ENCODE assay signal across 9 cellular contexts in the genomic region with DNA sequence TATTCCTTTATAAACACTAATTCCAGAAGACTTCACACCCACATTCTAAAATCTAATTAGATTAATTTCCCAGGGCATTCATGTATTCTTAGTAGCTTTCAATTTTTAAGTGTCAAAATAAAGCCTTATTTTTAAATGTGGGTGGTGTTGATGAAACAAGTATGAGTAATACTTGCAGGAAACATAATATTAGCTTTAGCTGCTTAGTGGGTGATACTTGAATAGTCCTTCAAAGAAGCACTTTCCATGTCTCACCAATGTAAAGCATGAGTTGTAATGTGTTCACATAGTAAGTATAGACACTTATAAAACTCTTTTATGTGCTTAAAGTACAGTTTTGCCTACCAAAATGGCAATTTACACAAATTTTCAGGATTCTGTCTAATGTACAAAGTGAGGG. TPM values are rescaled to one million over a fixed set of nuclear protein-coding genes. Genes with fewer than 3 reads are reported as not detected.
DNase-seq lines count a peak whose midpoint lies in the region; ATAC-seq, FAIRE-seq and TF ChIP-seq lines count a peak whose summit lies in the region.
"Had no signal": no experiment of that assay in that cellular context is flagged by ENCODE, and none has a peak within 500 bp of the region (broad histone marks: within the 10 kb centered on the region; RNA-seq: fewer than 3 reads in every experiment).

No MANE protein-coding gene starts in this region.

- no peaks in the 10 kb centered on the region for H3K36me3 Mint-ChIP-seq in natural killer cell
- H3K36me3 Mint-ChIP-seq in Caco-2 (ENCODE audit: insufficient read depth, unreplicated experiment) = no peaks in the 10 kb centered on the region

- in situ Hi-C loops in GM12878 (cut with MboI) (loop anchor here (25.0 kb wide), 1 partner anchor 1676 kb away; no protein-coding TSS in a partner anchor), KBM-7 (cut with MboI; ENCODE audit: low pct_unique_long_range_greater_than_20kb, low sequenced_read_pairs) (no loop called here)

- peaks cover 80 to 81% of the 10 kb centered on the region in 2 donors for H3K4me1 Mint-ChIP-seq in natural killer cell
- H3K4me1 Mint-ChIP-seq in Caco-2 (ENCODE audit: low read depth, unreplicated experiment) = peaks cover 11% of the 10 kb centered on the region

- no peak for ATAC-seq in GM12878
- ATAC-seq in natural killer cell = peak; percentile 40 to 60 (median 59)
- no peak for ATAC-seq in GM18505 (IDR thresholded peaks at IDR 0.05; ENCODE audit: unreplicated experiment)

- no peak overlapping the region for H3K4me2 ChIP-seq in Karpas-422 (ENCODE audit: low read depth, low read length, poor library complexity, severe bottlenecking)
- H3K4me2 ChIP-seq in GM12878 (ENCODE audit: control insufficient read depth, insufficient read depth) = peak overlapping the region; percentile 83

- H3K4me3 ChIP-seq in Karpas-422 (ENCODE audit: low read length) = no peak overlapping the region
- H3K4me3 ChIP-seq in GM12878 = peak overlapping the region; percentile 61
- no peak overlapping the region for H3K4me3 ChIP-seq in Caco-2 (ENCODE audit: low read depth, low read length)

- H3K79me2 ChIP-seq in Karpas-422 (ENCODE audit: low read length) = peaks cover 97% of the 10 kb centered on the region
- H3K79me2 ChIP-seq in GM12878 (ENCODE audit: control insufficient read depth, insufficient read depth, low read length) = peaks cover 96% of the 10 kb centered on the region

- H3K9me3 ChIP-seq in Karpas-422 (ENCODE audit: low read length) (no peaks in the 10 kb centered on the region), GM12878 (replicated peaks; ENCODE audit: control insufficient read depth, insufficient read depth, low read length) (no peaks in the 10 kb centered on the region), Caco-2 (no peaks in the 10 kb centered on the region)

- CTCF ChIA-PET in GM12878 (lab: Yijun Ruan, JAX) = interaction anchor here (0.6 to 1.9 kb wide), 5 partner anchors 10 to 79 kb away, joined by 3 to 7 read pairs (median 5); no protein-coding TSS in a partner anchor
- CTCF ChIA-PET in Caco-2 (lab: Charles Lee) = no interaction called here

- H3K9ac ChIP-seq in Karpas-422 (ENCODE audit: low read length) (no peak overlapping the region), GM12878 (ENCODE audit: control insufficient read depth, insufficient read depth, low read length) (peak overlapping the region; percentile 97)

- H3K4me3 Mint-ChIP-seq in natural killer cell (peak overlapping the region; percentile 99), Caco-2 (ENCODE audit: unreplicated experiment) (no peak overlapping the region)

- TF ChIP-seq POLR2A in GM12878 (IDR thresholded peaks at IDR 0.05; ENCODE audit: low read depth, low read length) (no peak), GM18505 (IDR thresholded peaks at IDR 0.05; ENCODE audit: borderline replicate concordance, extremely low read depth, insufficient read depth, insufficient read length) (no peak)

- peak overlapping the region; percentile 97 to 99 for H3K27ac Mint-ChIP-seq in natural killer cell
- no peak overlapping the region for H3K27ac Mint-ChIP-seq in Caco-2 (ENCODE audit: unreplicated experiment)

- H3K9me3 Mint-ChIP-seq in natural killer cell (no peaks in the 10 kb centered on the region), Caco-2 (ENCODE audit: unreplicated experiment) (no peaks in the 10 kb centered on the region)

- no peak for FAIRE-seq in GM12878 (lab: Jason Lieb, UNC)

- TF ChIP-seq EP300 in GM12878 (IDR thresholded peaks at IDR 0.05; ENCODE audit: borderline replicate concordance in 1 of 2, control insufficient read depth in 1 of 2, low read depth in 2 of 2, low read length in 2 of 2) = no peak

- RAD21 ChIA-PET in GM12878 (lab: Charles Lee; ENCODE audit: unreplicated experiment) = interaction anchor here (0.5 to 13.2 kb wide), 11 partner anchors 8 to 149 kb away, joined by 3 to 254 read pairs (median 16); partner anchors contain the start of gene GPR107

- intact Hi-C loops in GM12878 (cut with micrococcal nuclease; ENCODE audit: unreplicated experiment) (no loop called here), natural killer cell (cut with micrococcal nuclease) (loop anchor here (5.0 kb wide), 2 partner anchors 39 to 89 kb away; no protein-coding TSS in a partner anchor), Caco-2 (cut with micrococcal nuclease; ENCODE audit: unreplicated experiment) (no loop called here)

- H3K36me3 ChIP-seq in Karpas-422 (ENCODE audit: insufficient read depth, low read length) (no peaks in the 10 kb centered on the region), GM12878 (ENCODE audit: control insufficient read depth in 2 of 2, insufficient read depth in 2 of 2, low read length in 1 of 2) (peaks cover 1 to 22% of the 10 kb centered on the region in 2 experiments; a peak in 3 of 4 replicates), Caco-2 (ENCODE audit: control insufficient read depth, insufficient read depth, low read length) (no peaks in the 10 kb centered on the region)

- H2AFZ ChIP-seq in Karpas-422 (ENCODE audit: low read length) (no peak overlapping the region), GM12878 (ENCODE audit: control insufficient read depth, low read depth, low read length) (no peak overlapping the region)

- DNase-seq in DMS53 (lab: John Stamatoyannopoulos, UW) (peak; percentile 58), Karpas-422 (no peak), GM12878 (ENCODE audit: low read depth, low spot score) (no peak), natural killer cell (no peak), GM10266 (ENCODE audit: extremely low spot score) (no peak), KBM-7 (no peak), Caco-2 (no peak)
- DNase-seq: NCI-H526 had no signal

- no TSS peak for BruUV-seq in GM12878 (replicated peaks; lab: Mats Ljungman, UMichigan)
- BruUV-seq in Caco-2 (replicated peaks; lab: Mats Ljungman, UMichigan) = no TSS peak

- no peak for TF ChIP-seq RAD21 in GM12878 (IDR thresholded peaks at IDR 0.05; ENCODE audit: insufficient read depth, low read depth, low read length)

- H3K27me3 Mint-ChIP-seq in natural killer cell (ENCODE audit: low read depth in 2 of 2) (no peaks in the 10 kb centered on the region), Caco-2 (ENCODE audit: insufficient read depth, unreplicated experiment) (no peaks in the 10 kb centered on the region)

- SMC1A ChIA-PET in GM12878 (lab: Charles Lee; ENCODE audit: uncharacterized antibody, unreplicated experiment) = interaction anchor here (0.8 to 28.7 kb wide), 12 partner anchors 9 to 144 kb away, joined by 3 to 763 read pairs (median 5); no protein-coding TSS in a partner anchor

- H3K4me1 ChIP-seq in Karpas-422 (ENCODE audit: low read length) = peaks cover 88% of the 10 kb centered on the region
- peaks cover 38% of the 10 kb centered on the region for H3K4me1 ChIP-seq in GM12878 (ENCODE audit: control insufficient read depth, insufficient read depth, low read length)
- H3K4me1 ChIP-seq in Caco-2 = no peaks in the 10 kb centered on the region

- H4K20me1 ChIP-seq in Karpas-422 (ENCODE audit: insufficient read depth, low read depth, low read length) (peaks cover 17% of the 10 kb centered on the region), GM12878 (ENCODE audit: control insufficient read depth, insufficient read depth) (no peaks in the 10 kb centered on the region)

- H3K27me3 ChIP-seq in Karpas-422 (ENCODE audit: low read length) (no peaks in the 10 kb centered on the region), GM12878 (replicated peaks in 1 of 2; ENCODE audit: control insufficient read depth in 2 of 2, insufficient read depth in 2 of 2, low read length in 1 of 2) (no peaks in the 10 kb centered on the region), Caco-2 (replicated peaks; ENCODE audit: control insufficient read depth, insufficient read depth, low read length) (no peaks in the 10 kb centered on the region)

- TF ChIP-seq CTCF in GM12878 (IDR thresholded peaks at IDR 0.05 in 2 of 3, conservative IDR thresholded peaks at IDR 0.05 in 1 of 3; ENCODE audit: control insufficient read depth in 2 of 3, extremely low read depth in 1 of 3, insufficient read depth in 1 of 3, low read depth in 3 of 3, low read length in 3 of 3) = no peak
- TF ChIP-seq CTCF in natural killer cell (IDR thresholded peaks at IDR 0.05) = no peak
- no peak for TF ChIP-seq CTCF in GM10266 (IDR thresholded peaks at IDR 0.05; ENCODE audit: control insufficient read depth, insufficient read depth, low read depth, missing control alignments)
- no peak for TF ChIP-seq CTCF in Caco-2 (IDR thresholded peaks at IDR 0.05; ENCODE audit: insufficient read depth in 1 of 2, low read depth in 1 of 2, low read length in 1 of 2, severe bottlenecking in 1 of 2, unreplicated experiment in 1 of 2)

- H3K9me2 ChIP-seq in Karpas-422 (replicated peaks; ENCODE audit: insufficient read depth, low read length) = no peaks in the 10 kb centered on the region

- POLR2A ChIA-PET in GM12878 (lab: Charles Lee) = interaction anchor here (0.6 to 12.8 kb wide), 7 partner anchors 10 to 274 kb away, joined by 3 to 247 read pairs (median 9); no protein-coding TSS in a partner anchor
- POLR2A ChIA-PET in Caco-2 (lab: Charles Lee) = no interaction called here

- H3K27ac ChIP-seq in Karpas-422 (ENCODE audit: low read length) = peak overlapping the region; percentile 21; the same call in 1 of the 2 replicates
- peak overlapping the region; percentile 83 for H3K27ac ChIP-seq in GM12878 (ENCODE audit: control insufficient read depth, insufficient read depth)

RNA-seq across cellular contexts. Expression of gene FNBP1, which starts 6.9 kb away (rescaled TPM):
- 205 and 280 TPM in 2 replicates for total RNA-seq in Karpas-422 (2014; rRNA removed; shearing (Covaris generic); ENCODE audit: low replicate concordance)
- 1,139 and 1,239 TPM in 2 replicates for total RNA-seq in GM12878 (2013; cell fraction: nucleolus; rRNA removed)
- 167 and 204 TPM in 2 replicates for total RNA-seq in GM12878 (2014; rRNA removed)
- total RNA-seq in GM12878 (2014; rRNA removed; fragmentation: Illumina TruSeq; extraction: Trizol) = 277 and 283 TPM in 2 replicates
- total RNA-seq in GM12878 (2021) = 353 and 356 TPM in 2 replicates
- 193 TPM for polyA plus RNA-seq in GM12878 (2011; ENCODE audit: low read depth)
- 188 and 268 TPM in 2 replicates for polyA plus RNA-seq in GM12878 (2011; rRNA removed)
- 82.5 and 118 TPM in 2 replicates for polyA plus RNA-seq in GM12878 (2011; cell fraction: cytosol; rRNA removed)
- 111 and 142 TPM in 2 replicates for polyA plus RNA-seq in GM12878 (2011; cell fraction: nucleus; rRNA removed)
- 288 and 297 TPM in 2 replicates for polyA plus RNA-seq in GM12878 (2012)
- 258 and 290 TPM in 2 replicates for polyA plus RNA-seq in GM12878 (2014; fragmentation: Illumina TruSeq; extraction: Trizol)
- 10 to 100 TPM; 64.5 to 80.5 TPM for polyA plus RNA-seq in GM12878 (2014; fragmentation: Nextera tagmentation; extraction: Ambion mirVana)
- 180 and 208 TPM in 2 replicates for polyA plus RNA-seq in GM12878 (2014; rRNA removed)
- 100 to 1,000 TPM; 165 to 170 TPM for polyA plus RNA-seq in GM12878 (2016; fragmentation: Nextera tagmentation; extraction: Ambion mirVana)
- 163 and 327 TPM in 2 replicates for polyA minus RNA-seq in GM12878 (2011; rRNA and poly(A)+ RNA removed)
- 124 and 136 TPM in 2 replicates for polyA minus RNA-seq in GM12878 (2011; cell fraction: cytosol; rRNA and poly(A)+ RNA removed)
- 73.0 and 135 TPM in 2 replicates for polyA minus RNA-seq in GM12878 (2011; cell fraction: nucleus; rRNA and poly(A)+ RNA removed)
- 100 to 1,000 TPM; 177 to 209 (median 203) TPM for total RNA-seq in natural killer cell
- 33.2 and 34.3 TPM in 2 replicates for total RNA-seq in Caco-2 (2022)

RNA-seq across cellular contexts. Expression of gene GPR107, which starts 17.6 kb away (rescaled TPM):
- total RNA-seq in Karpas-422 (2014; rRNA removed; shearing (Covaris generic); ENCODE audit: low replicate concordance) = 9.6 and 11.6 TPM in 2 replicates
- 50.0 and 61.3 TPM in 2 replicates for total RNA-seq in GM12878 (2013; cell fraction: nucleolus; rRNA removed)
- total RNA-seq in GM12878 (2014; rRNA removed) (10.1 and 10.3 TPM in 2 replicates), GM12878 (2014; rRNA removed; fragmentation: Illumina TruSeq; extraction: Trizol) (9.9 and 10.0 TPM in 2 replicates), GM12878 (2021) (14.9 and 16.6 TPM in 2 replicates), natural killer cell (10 to 100 TPM; 32.9 to 49.5 (median 41.8) TPM), Caco-2 (2022) (49.8 and 53.1 TPM in 2 replicates)
- 10.6 TPM for polyA plus RNA-seq in GM12878 (2011; ENCODE audit: low read depth)
- polyA plus RNA-seq in GM12878 (2011; rRNA removed) (21.4 and 23.2 TPM in 2 replicates), GM12878 (2014; fragmentation: Illumina TruSeq; extraction: Trizol) (13.2 and 14.0 TPM in 2 replicates), GM12878 (2014; fragmentation: Nextera tagmentation; extraction: Ambion mirVana) (1 to 10 TPM; 2.7 to 2.9 TPM), GM12878 (2014; rRNA removed) (10.0 and 11.2 TPM in 2 replicates), GM12878 (2016; fragmentation: Nextera tagmentation; extraction: Ambion mirVana) (10 to 100 TPM in 1 of 2 experiments, 1 to 10 TPM in 1; 6.3 to 10.9 TPM)
- 11.0 and 12.5 TPM in 2 replicates for polyA plus RNA-seq in GM12878 (2011; cell fraction: cytosol; rRNA removed)
- polyA plus RNA-seq in GM12878 (2011; cell fraction: nucleus; rRNA removed) = 19.9 and 23.2 TPM in 2 replicates
- 14.5 and 22.9 TPM in 2 replicates for polyA plus RNA-seq in GM12878 (2012)
- 22.1 and 23.7 TPM in 2 replicates for polyA minus RNA-seq in GM12878 (2011; rRNA and poly(A)+ RNA removed)
- 7.4 and 18.3 TPM in 2 replicates for polyA minus RNA-seq in GM12878 (2011; cell fraction: cytosol; rRNA and poly(A)+ RNA removed)
- polyA minus RNA-seq in GM12878 (2011; cell fraction: nucleus; rRNA and poly(A)+ RNA removed) = 10.5 and 20.3 TPM in 2 replicates

Comparison
In these comparisons a context has a peak if more than half of its experiments do, and no peak if none do; other contexts are left out.
1. ATAC-seq: peak in natural killer cell (3 of 3); none in GM12878 (single experiment) and GM18505 (single experiment).